ENCODE assay signal across 1 cellular context in the genomic region with DNA sequence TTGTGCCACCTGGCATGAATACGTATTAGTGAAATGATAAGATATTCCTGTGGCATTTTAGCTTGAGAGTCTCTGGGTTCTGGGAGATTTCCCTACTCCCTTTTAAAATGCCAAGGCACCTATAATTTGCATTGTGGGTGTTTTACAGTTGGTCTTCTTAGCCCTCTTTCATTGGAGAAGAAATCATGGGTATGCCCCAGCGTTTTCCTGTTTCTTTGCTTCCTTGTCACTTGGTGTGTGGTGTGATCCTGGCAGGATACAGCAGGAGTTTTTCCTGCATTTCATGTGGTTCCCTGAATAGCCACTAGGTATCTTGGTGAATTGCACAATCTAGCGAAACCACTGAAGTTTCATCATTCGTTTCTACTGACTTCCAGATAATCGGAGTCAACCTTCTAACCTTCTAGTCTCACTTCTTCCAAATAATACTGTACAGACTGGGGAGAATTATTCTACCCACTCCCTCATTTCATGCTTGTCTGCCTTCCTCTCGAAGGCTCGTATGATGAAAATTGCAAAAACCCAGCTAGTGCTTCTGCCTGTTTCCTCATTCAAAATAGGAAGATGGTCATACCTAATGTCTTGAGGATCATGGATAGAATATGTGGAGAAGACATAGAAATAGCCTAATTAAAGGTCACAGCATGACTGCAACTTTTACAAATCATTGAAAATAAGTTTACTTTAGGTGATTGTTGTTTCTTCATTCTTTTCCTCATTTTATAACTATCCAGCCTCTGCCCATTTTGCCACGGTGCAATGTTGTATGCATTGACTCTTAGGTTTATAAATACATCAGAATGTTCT.
A peak's percentile ranks its signal among the peaks of the same experiment; 100 is the strongest.
TF ChIP-seq lines count a peak whose summit lies in the region.

No MANE protein-coding gene starts in this region.

TF ChIP-seq in K562, 482 proteins besides CTCF, POLR2A, EP300 and RAD21 (continued from another document and continues in another):
- TF ChIP-seq, protein P1, sequence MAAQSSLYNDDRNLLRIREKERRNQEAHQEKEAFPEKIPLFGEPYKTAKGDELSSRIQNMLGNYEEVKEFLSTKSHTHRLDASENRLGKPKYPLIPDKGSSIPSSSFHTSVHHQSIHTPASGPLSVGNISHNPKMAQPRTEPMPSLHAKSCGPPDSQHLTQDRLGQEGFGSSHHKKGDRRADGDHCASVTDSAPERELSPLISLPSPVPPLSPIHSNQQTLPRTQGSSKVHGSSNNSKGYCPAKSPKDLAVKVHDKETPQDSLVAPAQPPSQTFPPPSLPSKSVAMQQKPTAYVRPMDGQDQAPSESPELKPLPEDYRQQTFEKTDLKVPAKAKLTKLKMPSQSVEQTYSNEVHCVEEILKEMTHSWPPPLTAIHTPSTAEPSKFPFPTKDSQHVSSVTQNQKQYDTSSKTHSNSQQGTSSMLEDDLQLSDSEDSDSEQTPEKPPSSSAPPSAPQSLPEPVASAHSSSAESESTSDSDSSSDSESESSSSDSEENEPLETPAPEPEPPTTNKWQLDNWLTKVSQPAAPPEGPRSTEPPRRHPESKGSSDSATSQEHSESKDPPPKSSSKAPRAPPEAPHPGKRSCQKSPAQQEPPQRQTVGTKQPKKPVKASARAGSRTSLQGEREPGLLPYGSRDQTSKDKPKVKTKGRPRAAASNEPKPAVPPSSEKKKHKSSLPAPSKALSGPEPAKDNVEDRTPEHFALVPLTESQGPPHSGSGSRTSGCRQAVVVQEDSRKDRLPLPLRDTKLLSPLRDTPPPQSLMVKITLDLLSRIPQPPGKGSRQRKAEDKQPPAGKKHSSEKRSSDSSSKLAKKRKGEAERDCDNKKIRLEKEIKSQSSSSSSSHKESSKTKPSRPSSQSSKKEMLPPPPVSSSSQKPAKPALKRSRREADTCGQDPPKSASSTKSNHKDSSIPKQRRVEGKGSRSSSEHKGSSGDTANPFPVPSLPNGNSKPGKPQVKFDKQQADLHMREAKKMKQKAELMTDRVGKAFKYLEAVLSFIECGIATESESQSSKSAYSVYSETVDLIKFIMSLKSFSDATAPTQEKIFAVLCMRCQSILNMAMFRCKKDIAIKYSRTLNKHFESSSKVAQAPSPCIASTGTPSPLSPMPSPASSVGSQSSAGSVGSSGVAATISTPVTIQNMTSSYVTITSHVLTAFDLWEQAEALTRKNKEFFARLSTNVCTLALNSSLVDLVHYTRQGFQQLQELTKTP (IDR thresholded peaks at IDR 0.05; ENCODE audit: low read depth in 1 of 2, partially characterized antibody in 2 of 2) = peak; percentile 58 to 59
- TF ChIP-seq RCOR1 (IDR thresholded peaks at IDR 0.05; ENCODE audit: borderline replicate concordance in 1 of 2, low read depth in 2 of 2, low read length in 2 of 2) = 0 out of 4 replicates have a peak, but pooled peaks of 1 of the 2 experiments have one; percentile 26
- no peak for TF ChIP-seq TBP (optimal IDR thresholded peaks at IDR 0.05; ENCODE audit: low read depth, low read length)
- no peak for TF ChIP-seq ZNF274 (IDR thresholded peaks at IDR 0.05; ENCODE audit: borderline replicate concordance, low read depth, low read length)
- TF ChIP-seq, protein P2, sequence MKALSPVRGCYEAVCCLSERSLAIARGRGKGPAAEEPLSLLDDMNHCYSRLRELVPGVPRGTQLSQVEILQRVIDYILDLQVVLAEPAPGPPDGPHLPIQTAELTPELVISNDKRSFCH (CRISPR knock-in tag; IDR thresholded peaks at IDR 0.05) = no peak
- TF ChIP-seq, protein P2 (tag; IDR thresholded peaks at IDR 0.05) = peak; percentile 60; the same call in 1 of the 2 replicates
- TF ChIP-seq CREB1 (IDR thresholded peaks at IDR 0.05) = no peak
- no peak for TF ChIP-seq CREB1 (CRISPR knock-in tag; IDR thresholded peaks at IDR 0.05)
- TF ChIP-seq CBX1 (IDR thresholded peaks at IDR 0.05; ENCODE audit: low read depth) = no peak
- TF ChIP-seq, protein P3, sequence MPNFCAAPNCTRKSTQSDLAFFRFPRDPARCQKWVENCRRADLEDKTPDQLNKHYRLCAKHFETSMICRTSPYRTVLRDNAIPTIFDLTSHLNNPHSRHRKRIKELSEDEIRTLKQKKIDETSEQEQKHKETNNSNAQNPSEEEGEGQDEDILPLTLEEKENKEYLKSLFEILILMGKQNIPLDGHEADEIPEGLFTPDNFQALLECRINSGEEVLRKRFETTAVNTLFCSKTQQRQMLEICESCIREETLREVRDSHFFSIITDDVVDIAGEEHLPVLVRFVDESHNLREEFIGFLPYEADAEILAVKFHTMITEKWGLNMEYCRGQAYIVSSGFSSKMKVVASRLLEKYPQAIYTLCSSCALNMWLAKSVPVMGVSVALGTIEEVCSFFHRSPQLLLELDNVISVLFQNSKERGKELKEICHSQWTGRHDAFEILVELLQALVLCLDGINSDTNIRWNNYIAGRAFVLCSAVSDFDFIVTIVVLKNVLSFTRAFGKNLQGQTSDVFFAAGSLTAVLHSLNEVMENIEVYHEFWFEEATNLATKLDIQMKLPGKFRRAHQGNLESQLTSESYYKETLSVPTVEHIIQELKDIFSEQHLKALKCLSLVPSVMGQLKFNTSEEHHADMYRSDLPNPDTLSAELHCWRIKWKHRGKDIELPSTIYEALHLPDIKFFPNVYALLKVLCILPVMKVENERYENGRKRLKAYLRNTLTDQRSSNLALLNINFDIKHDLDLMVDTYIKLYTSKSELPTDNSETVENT (CRISPR knock-in tag; IDR thresholded peaks at IDR 0.05) = no peak
- TF ChIP-seq, protein P4, sequence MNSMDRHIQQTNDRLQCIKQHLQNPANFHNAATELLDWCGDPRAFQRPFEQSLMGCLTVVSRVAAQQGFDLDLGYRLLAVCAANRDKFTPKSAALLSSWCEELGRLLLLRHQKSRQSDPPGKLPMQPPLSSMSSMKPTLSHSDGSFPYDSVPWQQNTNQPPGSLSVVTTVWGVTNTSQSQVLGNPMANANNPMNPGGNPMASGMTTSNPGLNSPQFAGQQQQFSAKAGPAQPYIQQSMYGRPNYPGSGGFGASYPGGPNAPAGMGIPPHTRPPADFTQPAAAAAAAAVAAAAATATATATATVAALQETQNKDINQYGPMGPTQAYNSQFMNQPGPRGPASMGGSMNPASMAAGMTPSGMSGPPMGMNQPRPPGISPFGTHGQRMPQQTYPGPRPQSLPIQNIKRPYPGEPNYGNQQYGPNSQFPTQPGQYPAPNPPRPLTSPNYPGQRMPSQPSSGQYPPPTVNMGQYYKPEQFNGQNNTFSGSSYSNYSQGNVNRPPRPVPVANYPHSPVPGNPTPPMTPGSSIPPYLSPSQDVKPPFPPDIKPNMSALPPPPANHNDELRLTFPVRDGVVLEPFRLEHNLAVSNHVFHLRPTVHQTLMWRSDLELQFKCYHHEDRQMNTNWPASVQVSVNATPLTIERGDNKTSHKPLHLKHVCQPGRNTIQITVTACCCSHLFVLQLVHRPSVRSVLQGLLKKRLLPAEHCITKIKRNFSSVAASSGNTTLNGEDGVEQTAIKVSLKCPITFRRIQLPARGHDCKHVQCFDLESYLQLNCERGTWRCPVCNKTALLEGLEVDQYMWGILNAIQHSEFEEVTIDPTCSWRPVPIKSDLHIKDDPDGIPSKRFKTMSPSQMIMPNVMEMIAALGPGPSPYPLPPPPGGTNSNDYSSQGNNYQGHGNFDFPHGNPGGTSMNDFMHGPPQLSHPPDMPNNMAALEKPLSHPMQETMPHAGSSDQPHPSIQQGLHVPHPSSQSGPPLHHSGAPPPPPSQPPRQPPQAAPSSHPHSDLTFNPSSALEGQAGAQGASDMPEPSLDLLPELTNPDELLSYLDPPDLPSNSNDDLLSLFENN (IDR thresholded peaks at IDR 0.05; ENCODE audit: low read depth in 2 of 2, low read length in 2 of 2) = no peak
- TF ChIP-seq, protein P5, sequence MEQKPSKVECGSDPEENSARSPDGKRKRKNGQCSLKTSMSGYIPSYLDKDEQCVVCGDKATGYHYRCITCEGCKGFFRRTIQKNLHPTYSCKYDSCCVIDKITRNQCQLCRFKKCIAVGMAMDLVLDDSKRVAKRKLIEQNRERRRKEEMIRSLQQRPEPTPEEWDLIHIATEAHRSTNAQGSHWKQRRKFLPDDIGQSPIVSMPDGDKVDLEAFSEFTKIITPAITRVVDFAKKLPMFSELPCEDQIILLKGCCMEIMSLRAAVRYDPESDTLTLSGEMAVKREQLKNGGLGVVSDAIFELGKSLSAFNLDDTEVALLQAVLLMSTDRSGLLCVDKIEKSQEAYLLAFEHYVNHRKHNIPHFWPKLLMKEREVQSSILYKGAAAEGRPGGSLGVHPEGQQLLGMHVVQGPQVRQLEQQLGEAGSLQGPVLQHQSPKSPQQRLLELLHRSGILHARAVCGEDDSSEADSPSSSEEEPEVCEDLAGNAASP (IDR thresholded peaks at IDR 0.05) = no peak
- TF ChIP-seq, protein P6, sequence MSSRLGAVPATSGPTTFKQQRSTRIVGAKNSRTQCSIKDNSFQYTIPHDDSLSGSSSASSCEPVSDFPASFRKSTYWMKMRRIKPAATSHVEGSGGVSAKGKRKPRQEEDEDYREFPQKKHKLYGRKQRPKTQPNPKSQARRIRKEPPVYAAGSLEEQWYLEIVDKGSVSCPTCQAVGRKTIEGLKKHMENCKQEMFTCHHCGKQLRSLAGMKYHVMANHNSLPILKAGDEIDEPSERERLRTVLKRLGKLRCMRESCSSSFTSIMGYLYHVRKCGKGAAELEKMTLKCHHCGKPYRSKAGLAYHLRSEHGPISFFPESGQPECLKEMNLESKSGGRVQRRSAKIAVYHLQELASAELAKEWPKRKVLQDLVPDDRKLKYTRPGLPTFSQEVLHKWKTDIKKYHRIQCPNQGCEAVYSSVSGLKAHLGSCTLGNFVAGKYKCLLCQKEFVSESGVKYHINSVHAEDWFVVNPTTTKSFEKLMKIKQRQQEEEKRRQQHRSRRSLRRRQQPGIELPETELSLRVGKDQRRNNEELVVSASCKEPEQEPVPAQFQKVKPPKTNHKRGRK (tag; IDR thresholded peaks at IDR 0.05) = no peak
- no peak for TF ChIP-seq CREBBP (IDR thresholded peaks at IDR 0.05; ENCODE audit: low read depth, low read length)
- no peak for TF ChIP-seq ZC3H11A (IDR thresholded peaks at IDR 0.05; ENCODE audit: low read depth, low read length)
- peak; percentile 70; the same call in 1 of the 2 replicates for TF ChIP-seq KAT7 (CRISPR knock-in tag; IDR thresholded peaks at IDR 0.05; ENCODE audit: borderline replicate concordance)
- TF ChIP-seq SRF (CRISPR knock-in tag; IDR thresholded peaks at IDR 0.05) = no peak
- TF ChIP-seq CBX3 (IDR thresholded peaks at IDR 0.05; ENCODE audit: borderline replicate concordance in 1 of 2, low read length in 2 of 2) = no peak
- TF ChIP-seq, protein P7, sequence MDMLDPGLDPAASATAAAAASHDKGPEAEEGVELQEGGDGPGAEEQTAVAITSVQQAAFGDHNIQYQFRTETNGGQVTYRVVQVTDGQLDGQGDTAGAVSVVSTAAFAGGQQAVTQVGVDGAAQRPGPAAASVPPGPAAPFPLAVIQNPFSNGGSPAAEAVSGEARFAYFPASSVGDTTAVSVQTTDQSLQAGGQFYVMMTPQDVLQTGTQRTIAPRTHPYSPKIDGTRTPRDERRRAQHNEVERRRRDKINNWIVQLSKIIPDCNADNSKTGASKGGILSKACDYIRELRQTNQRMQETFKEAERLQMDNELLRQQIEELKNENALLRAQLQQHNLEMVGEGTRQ (CRISPR knock-in tag; IDR thresholded peaks at IDR 0.05) = no peak
- TF ChIP-seq ZNF830 (CRISPR knock-in tag; IDR thresholded peaks at IDR 0.05) = no peak
- no peak for TF ChIP-seq ZNF134 (CRISPR knock-in tag; conservative IDR thresholded peaks at IDR 0.05)
- TF ChIP-seq HDAC6 (IDR thresholded peaks at IDR 0.05; ENCODE audit: low read depth, low read length) = no peak
- TF ChIP-seq, protein P8, sequence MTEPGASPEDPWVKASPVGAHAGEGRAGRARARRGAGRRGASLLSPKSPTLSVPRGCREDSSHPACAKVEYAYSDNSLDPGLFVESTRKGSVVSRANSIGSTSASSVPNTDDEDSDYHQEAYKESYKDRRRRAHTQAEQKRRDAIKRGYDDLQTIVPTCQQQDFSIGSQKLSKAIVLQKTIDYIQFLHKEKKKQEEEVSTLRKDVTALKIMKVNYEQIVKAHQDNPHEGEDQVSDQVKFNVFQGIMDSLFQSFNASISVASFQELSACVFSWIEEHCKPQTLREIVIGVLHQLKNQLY (CRISPR knock-in tag; conservative IDR thresholded peaks at IDR 0.05) = no peak
- TF ChIP-seq ZNF589 (CRISPR knock-in tag; IDR thresholded peaks at IDR 0.05; ENCODE audit: low read depth) = no peak
- no peak for TF ChIP-seq HIVEP1 (CRISPR knock-in tag; IDR thresholded peaks at IDR 0.05)
- TF ChIP-seq, protein P9, sequence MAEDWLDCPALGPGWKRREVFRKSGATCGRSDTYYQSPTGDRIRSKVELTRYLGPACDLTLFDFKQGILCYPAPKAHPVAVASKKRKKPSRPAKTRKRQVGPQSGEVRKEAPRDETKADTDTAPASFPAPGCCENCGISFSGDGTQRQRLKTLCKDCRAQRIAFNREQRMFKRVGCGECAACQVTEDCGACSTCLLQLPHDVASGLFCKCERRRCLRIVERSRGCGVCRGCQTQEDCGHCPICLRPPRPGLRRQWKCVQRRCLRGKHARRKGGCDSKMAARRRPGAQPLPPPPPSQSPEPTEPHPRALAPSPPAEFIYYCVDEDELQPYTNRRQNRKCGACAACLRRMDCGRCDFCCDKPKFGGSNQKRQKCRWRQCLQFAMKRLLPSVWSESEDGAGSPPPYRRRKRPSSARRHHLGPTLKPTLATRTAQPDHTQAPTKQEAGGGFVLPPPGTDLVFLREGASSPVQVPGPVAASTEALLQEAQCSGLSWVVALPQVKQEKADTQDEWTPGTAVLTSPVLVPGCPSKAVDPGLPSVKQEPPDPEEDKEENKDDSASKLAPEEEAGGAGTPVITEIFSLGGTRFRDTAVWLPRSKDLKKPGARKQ (CRISPR knock-in tag; IDR thresholded peaks at IDR 0.05) = no peak
- TF ChIP-seq, protein P10, sequence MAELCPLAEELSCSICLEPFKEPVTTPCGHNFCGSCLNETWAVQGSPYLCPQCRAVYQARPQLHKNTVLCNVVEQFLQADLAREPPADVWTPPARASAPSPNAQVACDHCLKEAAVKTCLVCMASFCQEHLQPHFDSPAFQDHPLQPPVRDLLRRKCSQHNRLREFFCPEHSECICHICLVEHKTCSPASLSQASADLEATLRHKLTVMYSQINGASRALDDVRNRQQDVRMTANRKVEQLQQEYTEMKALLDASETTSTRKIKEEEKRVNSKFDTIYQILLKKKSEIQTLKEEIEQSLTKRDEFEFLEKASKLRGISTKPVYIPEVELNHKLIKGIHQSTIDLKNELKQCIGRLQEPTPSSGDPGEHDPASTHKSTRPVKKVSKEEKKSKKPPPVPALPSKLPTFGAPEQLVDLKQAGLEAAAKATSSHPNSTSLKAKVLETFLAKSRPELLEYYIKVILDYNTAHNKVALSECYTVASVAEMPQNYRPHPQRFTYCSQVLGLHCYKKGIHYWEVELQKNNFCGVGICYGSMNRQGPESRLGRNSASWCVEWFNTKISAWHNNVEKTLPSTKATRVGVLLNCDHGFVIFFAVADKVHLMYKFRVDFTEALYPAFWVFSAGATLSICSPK (IDR thresholded peaks at IDR 0.05; ENCODE audit: borderline replicate concordance) = no peak
- no peak for TF ChIP-seq ZNF507 (tag; conservative IDR thresholded peaks at IDR 0.05)
- no peak for TF ChIP-seq NR4A1 (CRISPR knock-in tag; IDR thresholded peaks at IDR 0.05)
- no peak for TF ChIP-seq NR4A1 (tag; IDR thresholded peaks at IDR 0.05)
- TF ChIP-seq, protein P11, sequence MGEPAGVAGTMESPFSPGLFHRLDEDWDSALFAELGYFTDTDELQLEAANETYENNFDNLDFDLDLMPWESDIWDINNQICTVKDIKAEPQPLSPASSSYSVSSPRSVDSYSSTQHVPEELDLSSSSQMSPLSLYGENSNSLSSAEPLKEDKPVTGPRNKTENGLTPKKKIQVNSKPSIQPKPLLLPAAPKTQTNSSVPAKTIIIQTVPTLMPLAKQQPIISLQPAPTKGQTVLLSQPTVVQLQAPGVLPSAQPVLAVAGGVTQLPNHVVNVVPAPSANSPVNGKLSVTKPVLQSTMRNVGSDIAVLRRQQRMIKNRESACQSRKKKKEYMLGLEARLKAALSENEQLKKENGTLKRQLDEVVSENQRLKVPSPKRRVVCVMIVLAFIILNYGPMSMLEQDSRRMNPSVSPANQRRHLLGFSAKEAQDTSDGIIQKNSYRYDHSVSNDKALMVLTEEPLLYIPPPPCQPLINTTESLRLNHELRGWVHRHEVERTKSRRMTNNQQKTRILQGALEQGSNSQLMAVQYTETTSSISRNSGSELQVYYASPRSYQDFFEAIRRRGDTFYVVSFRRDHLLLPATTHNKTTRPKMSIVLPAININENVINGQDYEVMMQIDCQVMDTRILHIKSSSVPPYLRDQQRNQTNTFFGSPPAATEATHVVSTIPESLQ (CRISPR knock-in tag; IDR thresholded peaks at IDR 0.05) = 0 out of 2 replicates have a peak, but pooled peaks have one; percentile 14
